Comparison of ENCODE assay signal across 16 cellular contexts in genomic region chr9:94370266-94370665, GRCh38. TPM values are rescaled to one million over a fixed set of nuclear protein-coding genes. Genes with fewer than 3 reads are reported as not detected.
A peak's percentile ranks its signal among the peaks of the same experiment; 100 is the strongest.
DNase-seq lines count a peak whose midpoint lies in the region; ATAC-seq and TF ChIP-seq lines count a peak whose summit lies in the region.
"Not testable (repeated sequence)": the region's sequence is repeated elsewhere in the genome, so short reads cannot be mapped to it uniquely, and the experiment has no call there.
"Had no signal": no experiment of that assay in that cellular context is flagged by ENCODE, and none has a peak within 500 bp of the region (broad histone marks: within the 10 kb centered on the region; RNA-seq: fewer than 3 reads in every experiment).

No MANE protein-coding gene starts in this region.

- WGBS in body of pancreas, 2 donors = 14 to 34% methylated on average over 3 of the region's 3 CpGs
- WGBS in transverse colon (ENCODE audit: low coverage in 1 of 2), 2 donors = 49 to 64% methylated on average over 3 of the region's 3 CpGs

- H3K27ac ChIP-seq in body of pancreas, coronary artery, transverse colon: not testable (repeated sequence)

- H3K36me3 ChIP-seq in body of pancreas (replicated peaks in 1 of 2; ENCODE audit: insufficient read depth in 1 of 2, low read depth in 2 of 2); transverse colon: not testable (repeated sequence)

- TF ChIP-seq CTCF in body of pancreas (IDR thresholded peaks at IDR 0.05); coronary artery (IDR thresholded peaks at IDR 0.05); transverse colon (IDR thresholded peaks at IDR 0.05): not testable (repeated sequence)

- TF ChIP-seq EP300 in transverse colon (IDR thresholded peaks at IDR 0.05; ENCODE audit: low read depth) = not testable (repeated sequence)

- not testable (repeated sequence) for ATAC-seq in body of pancreas

- intact Hi-C loops in body of pancreas (cut with DNase I); transverse colon (cut with DNase I; ENCODE audit: low total_unique reads): not testable (repeated sequence)

- not testable (repeated sequence) for H3K4me3 ChIP-seq in body of pancreas, coronary artery, transverse colon

- not testable (repeated sequence) for H3K4me1 ChIP-seq in body of pancreas, transverse colon

- H3K9me3 ChIP-seq in body of pancreas, transverse colon: not testable (repeated sequence)

- not testable (repeated sequence) for TF ChIP-seq POLR2A in body of pancreas (IDR thresholded peaks at IDR 0.05); transverse colon (IDR thresholded peaks at IDR 0.05)

- not testable (repeated sequence) for H3K27me3 ChIP-seq in body of pancreas, transverse colon

- in situ Hi-C loops in transverse colon (cut with MboI; ENCODE audit: low pct_ligation_motif_present in 1 of 4, low pct_unique_long_range_greater_than_20kb in 1 of 4, low sequenced_read_pairs in 3 of 4) = not testable (repeated sequence)

- DNase-seq in MV-4-11 (lab: John Stamatoyannopoulos, UW) (peak; percentile 1), RPMI8226 (peak; percentile 1), body of pancreas (peak in 3 of 4 donors; percentile 16 to 61 (median 48)), coronary artery (ENCODE audit: low spot score) (peak; percentile 43), transverse colon (peak; percentile 9)

RNA-seq across cellular contexts. Expression of gene NUTM2F, which starts 41.8 kb away (rescaled TPM):
- not detected for total RNA-seq in body of pancreas
- not detected for total RNA-seq in transverse colon
- total RNA-seq: A172; A673; B cell; Caco-2; Calu3; CD4-positive, alpha-beta memory T cell; CD4-positive, alpha-beta T cell; CD4-positive, CD25-positive, alpha-beta regulatory T cell; CD8-positive, alpha-beta memory T cell; CD8-positive, alpha-beta T cell; Daoy had no signal
